11 cellular contexts compared by ENCODE assay signal in genomic region chr7:144098776-144099175, GRCh38. TPM values are rescaled to one million over a fixed set of nuclear protein-coding genes. Genes with fewer than 3 reads are reported as not detected.
"Had no signal": no experiment of that assay in that cellular context is flagged by ENCODE, and none has a peak within 500 bp of the region (broad histone marks: within the 10 kb centered on the region; RNA-seq: fewer than 3 reads in every experiment).

No MANE protein-coding gene starts in this region.

- DNase-seq: GM23248, H9, HCEC 1CT, HFFc6, KG1 had no signal

- ATAC-seq: HepG2 had no signal

- H3K9ac ChIP-seq: GM23248 had no signal

- FAIRE-seq: H1, H54, HepG2 had no signal

- H3K4me3 ChIP-seq: GM23248 had no signal

- H3K4me1 Mint-ChIP-seq: IgD-negative memory B cell had no signal

- H3K9me3 Mint-ChIP-seq: H9 had no signal

- H3K4me3 Mint-ChIP-seq: H9, HFFc6, IgD-negative memory B cell had no signal

- H3K27ac ChIP-seq: GM23248, HL-60 had no signal

- H3K27ac Mint-ChIP-seq: H9, HFFc6, IgD-negative memory B cell had no signal

- H2AFZ ChIP-seq: GM23248 had no signal

RNA-seq across cellular contexts. Expression of gene OR2A2, which starts 10.6 kb away (rescaled TPM):
- total RNA-seq: GM23248, H1, H9, HepG2, HFFc6, HT1080 had no signal
- polyA plus RNA-seq: GM23248, H1, HepG2, IgD-negative memory B cell had no signal

RNA-seq across cellular contexts. Expression of gene OR2A12, which starts 12.7 kb away (rescaled TPM):
- total RNA-seq: GM23248, H1, H9, HepG2, HFFc6, HT1080 had no signal
- polyA plus RNA-seq: GM23248, H1, IgD-negative memory B cell had no signal

RNA-seq across cellular contexts. Expression of gene OR2A14, which starts 24.2 kb away (rescaled TPM):
- total RNA-seq: GM23248, H1, H9, HepG2, HFFc6, HT1080 had no signal
- polyA plus RNA-seq: GM23248, H1, HepG2, IgD-negative memory B cell had no signal

RNA-seq across cellular contexts. Expression of gene OR2A25, which starts 29.2 kb away (rescaled TPM):
- total RNA-seq: GM23248, H1, HepG2, HFFc6, HT1080 had no signal
- polyA plus RNA-seq: GM23248, H1, IgD-negative memory B cell had no signal

RNA-seq across cellular contexts. Expression of gene OR2A5, which starts 50.0 kb away (rescaled TPM):
- total RNA-seq: GM23248, H1, H9, HepG2, HFFc6, HT1080 had no signal
- polyA plus RNA-seq: GM23248, H1, HepG2, IgD-negative memory B cell had no signal
